In genomic region chr6:6199678-6200077, GRCh38 we compare ENCODE assay signal across 32 cellular contexts.
"Had no signal": no experiment of that assay in that cellular context is flagged by ENCODE, and none has a peak within 500 bp of the region (broad histone marks: within the 10 kb centered on the region; RNA-seq: fewer than 3 reads in every experiment).

No MANE protein-coding gene starts in this region.

- H3K27me3 ChIP-seq: brain microvascular endothelial cell, gastroesophageal sphincter had no signal

- FAIRE-seq: astrocyte, colon, endometrium, endothelial cell of umbilical vein had no signal

- ATAC-seq: activated CD4-positive, CD25-positive, alpha-beta regulatory T cell treated with anti-CD3 and anti-CD28 coated beads, Interleukin-2, amount 50 U/mL, for 24 hours; activated CD8-positive, alpha-beta T cell treated with anti-CD3 and anti-CD28 coated beads for 36 hours; activated T-cell treated with anti-CD3 and anti-CD28 coated beads, Interleukin-2, amount 50 U/mL, for 4 hours; activated T-helper 17 cell treated with anti-CD3 and anti-CD28 coated beads, Interleukin-2, amount 50 U/mL, for 72 hours; gastroesophageal sphincter; T-helper 17 cell had no signal

- H3K4me1 ChIP-seq: esophagus squamous epithelium, gastroesophageal sphincter had no signal

- H3K27ac ChIP-seq: brain microvascular endothelial cell, epithelial cell of prostate, esophagus squamous epithelium, gastroesophageal sphincter, WERI-Rb-1 had no signal

- H3K36me3 ChIP-seq: brain microvascular endothelial cell, esophagus squamous epithelium, gastroesophageal sphincter, WERI-Rb-1 had no signal

- DNase-seq: activated B cell treated with CpG ODN at 0.5 μM for 24 hours; activated CD4-positive, alpha-beta T cell treated with anti-CD3 and anti-CD28 coated beads for 48 hours; activated CD4-positive, alpha-beta T cell treated with anti-CD3 and anti-CD28 coated beads, Interleukin-2, amount 50 U/mL, for 1 hour; activated CD4-positive, alpha-beta T cell treated with anti-CD3 and anti-CD28 coated beads, Interleukin-2, amount 50 U/mL, for 48 hours; activated CD8-positive, alpha-beta memory T cell treated with anti-CD3 and anti-CD28 coated beads for 24 hours; activated CD8-positive, alpha-beta T cell treated with anti-CD3 and anti-CD28 coated beads for 36 hours; activated effector memory CD4-positive, alpha-beta T cell treated with Interleukin-2 at 50 U/mL for 16 hours; activated gamma-delta T cell treated with Interleukin-2 at 50 U/mL for 16 hours; activated naive CD4-positive, alpha-beta T cell treated with anti-CD3 and anti-CD28 coated beads, Interleukin-2, amount 50 U/mL, for 16 hours; activated naive CD4-positive, alpha-beta T cell treated with Interleukin-2 at 50 U/mL for 16 hours; activated T-cell treated with anti-CD3 and anti-CD28 coated beads, Interleukin-2, amount 50 U/mL, for 4 hours; amniotic stem cell; anterior cingulate cortex; brain microvascular endothelial cell; caudate nucleus; cortex of kidney; effector CD8-positive, alpha-beta T cell; esophagus squamous epithelium; foreskin melanocyte; head of caudate nucleus; T-helper 1 cell; T-helper 17 cell; T1000; WERI-Rb-1 had no signal

- H3K4me3 ChIP-seq: esophagus squamous epithelium, gastroesophageal sphincter had no signal

- H3K9me3 ChIP-seq: esophagus squamous epithelium, gastroesophageal sphincter had no signal
